Comparison of ENCODE assay signal across 8 cellular contexts in the genomic region with DNA sequence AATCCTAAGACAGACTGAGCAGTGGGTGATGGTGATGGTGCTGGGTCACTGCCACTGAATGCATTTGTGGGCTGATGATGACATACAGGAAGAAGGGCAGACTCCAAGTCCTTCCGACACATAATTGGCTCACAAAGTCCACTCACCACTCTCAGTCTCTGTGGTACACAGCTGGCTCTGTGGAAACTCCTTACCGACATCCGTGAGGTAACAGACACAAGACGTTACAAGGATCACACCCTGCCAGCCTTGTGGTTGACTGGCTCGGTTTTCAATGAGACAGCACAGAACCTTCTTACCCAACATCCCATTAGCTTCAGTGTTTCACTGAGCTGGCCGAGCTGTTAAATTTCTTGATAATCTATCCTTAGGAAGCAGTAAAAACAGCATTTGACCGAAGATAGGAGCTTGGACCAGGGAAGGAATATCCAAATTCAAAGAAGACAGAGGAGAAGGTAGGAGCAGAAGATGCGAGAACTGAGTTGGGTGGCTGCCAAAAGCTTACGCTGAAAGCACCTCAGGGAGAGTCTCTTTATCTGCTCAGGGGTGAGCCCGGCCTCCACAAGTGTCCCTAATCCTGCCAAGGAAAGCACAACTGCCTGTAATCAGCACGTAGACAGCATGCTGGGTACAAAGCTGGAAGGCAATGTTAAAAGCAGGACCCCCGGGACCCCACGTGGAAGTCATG. TPM values are rescaled to one million over a fixed set of nuclear protein-coding genes. Genes with fewer than 3 reads are reported as not detected.
DNase-seq lines count a peak whose midpoint lies in the region; ATAC-seq and TF ChIP-seq lines count a peak whose summit lies in the region.

No MANE protein-coding gene starts in this region.

- H4K20me1 ChIP-seq in neural progenitor cell (ENCODE audit: low read depth): no peaks in the 10 kb centered on the region

- peak overlapping the region; percentile 32 for H3K4me3 ChIP-seq in choroid plexus epithelial cell (ENCODE audit: low read depth, low read length)
- H3K4me3 ChIP-seq in neural progenitor cell: no peak overlapping the region

- no peaks in the 10 kb centered on the region for H3K79me2 ChIP-seq in neural progenitor cell (ENCODE audit: low read depth)

- H3K9me3 Mint-ChIP-seq in endothelial cell (ENCODE audit: unreplicated experiment) (no peaks in the 10 kb centered on the region), neural progenitor cell (no peaks in the 10 kb centered on the region)

- H3K27ac ChIP-seq in neural progenitor cell: no peak overlapping the region

- ATAC-seq in GM18861 (IDR thresholded peaks at IDR 0.05; ENCODE audit: unreplicated experiment): no peak

- no peak overlapping the region for H3K9ac ChIP-seq in neural progenitor cell

- H2AFZ ChIP-seq in neural progenitor cell (replicated peaks): no peak overlapping the region

- no peak overlapping the region for H3K4me2 ChIP-seq in neural progenitor cell

- H3K36me3 ChIP-seq in neural progenitor cell: no peaks in the 10 kb centered on the region

- no peak overlapping the region for H3K27ac Mint-ChIP-seq in endothelial cell (ENCODE audit: unreplicated experiment)
- H3K27ac Mint-ChIP-seq in neural progenitor cell: no peak overlapping the region

- H3K36me3 Mint-ChIP-seq in endothelial cell (ENCODE audit: low read depth, unreplicated experiment): peaks cover 43% of the 10 kb centered on the region
- H3K36me3 Mint-ChIP-seq in neural progenitor cell: peaks cover 19% of the 10 kb centered on the region

- no peaks in the 10 kb centered on the region for H3K9me3 ChIP-seq in neural progenitor cell (ENCODE audit: low read depth)

- no peaks in the 10 kb centered on the region for H3K27me3 ChIP-seq in neural progenitor cell

- DNase-seq in HK-2 (ENCODE audit: unreplicated experiment) (peak; percentile 85), T-helper 9 cell (peak; percentile 37), choroid plexus epithelial cell (ENCODE audit: low read depth) (peak; percentile 100), myocyte (ENCODE audit: low read depth) (peak; percentile 98), endothelial cell (ENCODE audit: low spot score) (no peak), neural progenitor cell (ENCODE audit: low spot score) (no peak), NCI-H345 treated with DMSO at 0.1 percent for 48 hours (lab: John Stamatoyannopoulos, UW; ENCODE audit: unreplicated experiment) (no peak)

- TF ChIP-seq CTCF in choroid plexus epithelial cell (conservative IDR thresholded peaks at IDR 0.05; ENCODE audit: low read depth, low read length) (no peak), endothelial cell (IDR thresholded peaks at IDR 0.05; ENCODE audit: unreplicated experiment) (no peak), neural progenitor cell (IDR thresholded peaks at IDR 0.05) (no peak)

- H3F3A ChIP-seq in neural progenitor cell (ENCODE audit: low read depth): peaks cover 6% of the 10 kb centered on the region

- H3K4me1 ChIP-seq in neural progenitor cell: peaks cover 3% of the 10 kb centered on the region

- H3K4me3 Mint-ChIP-seq in endothelial cell (ENCODE audit: unreplicated experiment): no peak overlapping the region
- no peak overlapping the region for H3K4me3 Mint-ChIP-seq in neural progenitor cell

- H3K4me1 Mint-ChIP-seq in endothelial cell (ENCODE audit: unreplicated experiment) (peaks cover 6% of the 10 kb centered on the region), neural progenitor cell (peaks cover 6% of the 10 kb centered on the region)

- H3K27me3 Mint-ChIP-seq in endothelial cell (ENCODE audit: unreplicated experiment) (peaks cover 2% of the 10 kb centered on the region), neural progenitor cell (ENCODE audit: insufficient read depth, low read depth) (no peaks in the 10 kb centered on the region)

RNA-seq across cellular contexts. Expression of a gene that starts 5.5 kb away (rescaled TPM):
- total RNA-seq in myocyte (716 and 760 TPM in 2 replicates), endothelial cell (ENCODE audit: unreplicated experiment) (51.6 TPM), neural progenitor cell (ENCODE audit: low replicate concordance) (54.6 and 55.4 TPM in 2 replicates)
- 625 TPM for polyA plus RNA-seq in myocyte (2012)

RNA-seq across cellular contexts. Expression of a gene that starts 10.1 kb away (rescaled TPM):
- total RNA-seq in myocyte: 22.5 and 33.8 TPM in 2 replicates
- polyA plus RNA-seq in myocyte (2012): 31.8 TPM
- total RNA-seq in endothelial cell (ENCODE audit: unreplicated experiment): 25.6 TPM
- 8.7 and 11.6 TPM in 2 replicates for total RNA-seq in neural progenitor cell (ENCODE audit: low replicate concordance)

RNA-seq across cellular contexts. Expression of a gene that starts 10.3 kb away (rescaled TPM):
- 34.8 and 35.8 TPM in 2 replicates for total RNA-seq in myocyte
- polyA plus RNA-seq in myocyte (2012): 40.8 TPM
- total RNA-seq in endothelial cell (ENCODE audit: unreplicated experiment): 30.5 TPM
- 38.1 and 40.4 TPM in 2 replicates for total RNA-seq in neural progenitor cell (ENCODE audit: low replicate concordance)

RNA-seq across cellular contexts. Expression of a gene that starts 20.8 kb away (rescaled TPM):
- total RNA-seq in myocyte (154 and 180 TPM in 2 replicates), endothelial cell (ENCODE audit: unreplicated experiment) (215 TPM), neural progenitor cell (ENCODE audit: low replicate concordance) (329 and 333 TPM in 2 replicates)
- 124 TPM for polyA plus RNA-seq in myocyte (2012)

RNA-seq across cellular contexts. Expression of a gene that starts 21.6 kb away (rescaled TPM):
- total RNA-seq in myocyte: 44.1 and 47.2 TPM in 2 replicates
- polyA plus RNA-seq in myocyte (2012): 32.8 TPM
- 37.3 TPM for total RNA-seq in endothelial cell (ENCODE audit: unreplicated experiment)
- total RNA-seq in neural progenitor cell (ENCODE audit: low replicate concordance): 22.5 and 25.7 TPM in 2 replicates

Comparison
In these comparisons a context has a peak if more than half of its experiments do, and no peak if none do; other contexts are left out.
1. DNase-seq: peak in HK-2 (single experiment), T-helper 9 cell (single experiment), choroid plexus epithelial cell (single experiment) and myocyte (single experiment); none in endothelial cell (single experiment), neural progenitor cell (single experiment) and NCI-H345 treated with DMSO at 0.1 percent for 48 hours (single experiment).
2. RNA of a gene that starts 5.5 kb away (total RNA-seq): 716 to 760 TPM in myocyte; 54.6 to 55.4 TPM in neural progenitor cell and 51.6 TPM in endothelial cell (single experiment); every median in the first group is over 10 times any median in the second.